In genomic region chr15:91077029-91077428, GRCh38 we compare ENCODE assay signal across 2 cellular contexts.
TF ChIP-seq lines count a peak whose summit lies in the region.

No MANE protein-coding gene starts in this region.

TF ChIP-seq in HEK293, 187 proteins besides CTCF, POLR2A, EP300 and RAD21 (continued from another document):
- no peak for TF ChIP-seq ZNF112 (tag by site-specific recombination; IDR thresholded peaks at IDR 0.05)
- TF ChIP-seq ZNF138 (tag by site-specific recombination; IDR thresholded peaks at IDR 0.05; ENCODE audit: borderline replicate concordance) = no peak
- TF ChIP-seq SALL2 (tag by site-specific recombination; IDR thresholded peaks at IDR 0.05; ENCODE audit: borderline replicate concordance) = no peak
- no peak for TF ChIP-seq ZNF174 (tag by site-specific recombination; IDR thresholded peaks at IDR 0.05)
TF ChIP-seq in HEK293: peak in this region for 1.

TF ChIP-seq in H1, 55 proteins besides CTCF, POLR2A, EP300 and RAD21 (continued from another document):
- no peak for TF ChIP-seq ZNF274 (IDR thresholded peaks at IDR 0.05; ENCODE audit: borderline replicate concordance, extremely low read depth, low read length)
- no peak for TF ChIP-seq POU5F1 (IDR thresholded peaks at IDR 0.05; ENCODE audit: low read depth, low read length)
- no peak for TF ChIP-seq NRF1 (IDR thresholded peaks at IDR 0.05; ENCODE audit: low read depth, low read length)
- TF ChIP-seq SP2 (IDR thresholded peaks at IDR 0.05; ENCODE audit: low read length) = no peak
